Comparison of ENCODE assay signal across 1 cellular context in genomic region chr20:34938466-34939163, GRCh38.
TF ChIP-seq lines count a peak whose summit lies in the region.

No MANE protein-coding gene starts in this region.

TF ChIP-seq in IMR-90, 13 proteins besides CTCF, POLR2A, EP300 and RAD21:
- TF ChIP-seq NFE2L2 (IDR thresholded peaks at IDR 0.05; ENCODE audit: low read depth, low read length) (no peak), MAFK (IDR thresholded peaks at IDR 0.05; ENCODE audit: low read depth, low read length) (no peak), RFX5 (IDR thresholded peaks at IDR 0.05; ENCODE audit: low read depth, low read length) (no peak), CEBPB (IDR thresholded peaks at IDR 0.05; ENCODE audit: low read depth, low read length) (no peak), MXI1 (IDR thresholded peaks at IDR 0.05; ENCODE audit: borderline replicate concordance, low read depth, low read length) (no peak), FOS (IDR thresholded peaks at IDR 0.05; ENCODE audit: low read depth, low read length) (no peak), BHLHE40 (IDR thresholded peaks at IDR 0.05; ENCODE audit: low read depth, low read length) (no peak), CHD1 (IDR thresholded peaks at IDR 0.05; ENCODE audit: low read depth, low read length) (no peak), RCOR1 (IDR thresholded peaks at IDR 0.05; ENCODE audit: insufficient replicate concordance, low read length) (no peak), USF2 (IDR thresholded peaks at IDR 0.05; ENCODE audit: low read depth, low read length) (no peak)
- TF ChIP-seq, protein P1, sequence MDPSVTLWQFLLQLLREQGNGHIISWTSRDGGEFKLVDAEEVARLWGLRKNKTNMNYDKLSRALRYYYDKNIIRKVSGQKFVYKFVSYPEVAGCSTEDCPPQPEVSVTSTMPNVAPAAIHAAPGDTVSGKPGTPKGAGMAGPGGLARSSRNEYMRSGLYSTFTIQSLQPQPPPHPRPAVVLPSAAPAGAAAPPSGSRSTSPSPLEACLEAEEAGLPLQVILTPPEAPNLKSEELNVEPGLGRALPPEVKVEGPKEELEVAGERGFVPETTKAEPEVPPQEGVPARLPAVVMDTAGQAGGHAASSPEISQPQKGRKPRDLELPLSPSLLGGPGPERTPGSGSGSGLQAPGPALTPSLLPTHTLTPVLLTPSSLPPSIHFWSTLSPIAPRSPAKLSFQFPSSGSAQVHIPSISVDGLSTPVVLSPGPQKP (IDR thresholded peaks at IDR 0.05; ENCODE audit: borderline replicate concordance, low read depth, low read length): no peak
TF ChIP-seq in IMR-90: peak in this region for 0.
